Comparison of ENCODE assay signal across 9 cellular contexts in the genomic region with DNA sequence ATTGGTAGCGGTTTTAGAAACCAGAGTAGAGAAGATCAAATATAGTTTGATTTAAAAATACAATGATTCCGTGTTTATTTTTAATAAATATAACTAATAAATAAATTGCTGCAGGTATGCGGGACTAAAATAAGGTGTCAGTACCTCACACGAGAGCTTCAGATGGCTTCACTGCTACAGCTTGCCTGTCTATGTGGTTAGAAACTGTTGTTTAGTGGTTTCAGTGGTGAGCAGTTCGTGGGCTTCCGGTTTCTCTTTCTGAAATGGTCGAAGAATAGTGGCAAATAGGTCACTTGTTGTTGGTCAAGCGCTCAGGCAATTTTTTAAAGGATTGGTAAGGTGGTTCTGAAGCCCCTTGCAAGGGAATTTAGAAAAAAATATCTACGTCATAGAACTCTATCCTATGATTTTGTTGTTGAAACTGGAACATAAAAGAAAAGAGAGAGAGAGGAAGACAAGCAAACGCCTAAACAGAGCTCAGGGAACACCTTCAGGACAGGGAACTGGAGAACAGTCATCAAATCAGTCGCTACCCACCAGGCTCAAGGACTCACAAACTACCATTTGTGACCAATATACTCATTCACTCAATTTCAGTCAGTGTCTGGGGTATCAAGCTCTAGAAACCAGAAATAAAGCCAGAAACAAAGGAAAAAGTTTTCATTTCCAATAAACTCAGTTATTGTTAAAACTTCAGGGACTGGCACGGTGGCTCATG. TPM values are rescaled to one million over a fixed set of nuclear protein-coding genes. Genes with fewer than 3 reads are reported as not detected.
DNase-seq lines count a peak whose midpoint lies in the region; ATAC-seq lines count a peak whose summit lies in the region.
"Had no signal": no experiment of that assay in that cellular context is flagged by ENCODE, and none has a peak within 500 bp of the region (broad histone marks: within the 10 kb centered on the region; RNA-seq: fewer than 3 reads in every experiment).

No MANE protein-coding gene starts in this region.

- peaks cover 32% of the 10 kb centered on the region for H3K27me3 Mint-ChIP-seq in activated T-cell treated with anti-CD3 and anti-CD28 coated beads, Interleukin-2, amount 50 U/mL, for 72 hours (ENCODE audit: low read depth)

- peak overlapping the region; percentile 54 to 74 for H3K4me3 Mint-ChIP-seq in activated T-cell treated with anti-CD3 and anti-CD28 coated beads, Interleukin-2, amount 50 U/mL, for 72 hours

- peak overlapping the region; percentile 39 for H3K4me3 ChIP-seq in thymus (ENCODE audit: low read length)

- no peaks in the 10 kb centered on the region for H3K36me3 ChIP-seq in thymus (ENCODE audit: control insufficient read depth, insufficient read depth)

- H3K4me1 ChIP-seq in thymus (ENCODE audit: control insufficient read depth, insufficient read depth, low read length) = peaks cover 5% of the 10 kb centered on the region

- H3K27me3 ChIP-seq in thymus (ENCODE audit: control insufficient read depth, insufficient read depth) = no peaks in the 10 kb centered on the region

- WGBS in thymus = 21% methylated on average over 12 of the region's 12 CpGs

- no peak overlapping the region for H3K27ac ChIP-seq in thymus (ENCODE audit: low read depth)

- peaks cover 26% of the 10 kb centered on the region for H3K4me1 Mint-ChIP-seq in activated T-cell treated with anti-CD3 and anti-CD28 coated beads, Interleukin-2, amount 50 U/mL, for 72 hours (ENCODE audit: low read depth)

- H3K36me3 Mint-ChIP-seq in activated T-cell treated with anti-CD3 and anti-CD28 coated beads, Interleukin-2, amount 50 U/mL, for 72 hours (ENCODE audit: insufficient read depth in 2 of 2) = no peaks in the 10 kb centered on the region

- H3K27ac Mint-ChIP-seq in activated T-cell treated with anti-CD3 and anti-CD28 coated beads, Interleukin-2, amount 50 U/mL, for 72 hours = no peak overlapping the region

- in situ Hi-C loops in G401 (cut with HindIII; ENCODE audit: low sequenced_read_pairs) = no loop called here

- DNase-seq in activated T-cell treated with anti-CD3 and anti-CD28 coated beads, Interleukin-2, amount 50 U/mL, for 72 hours = peak in 1 of 2 donors; percentile 9
- no peak for DNase-seq in activated T-cell treated with anti-CD3 and anti-CD28 coated beads, Interleukin-2, amount 50 U/mL, for 1 hour
- peak; percentile 18 for DNase-seq in RPMI7951 (ENCODE audit: low read depth)
- no peak for DNase-seq in hippocampal formation (lab: John Stamatoyannopoulos, UW)
- no peak for DNase-seq in G401 (ENCODE audit: low spot score)
- DNase-seq in hepatic stellate cell (ENCODE audit: low spot score) = no peak
- DNase-seq: NCI-H510A treated with DMSO at 0.1 percent for 48 hours had no signal

- ATAC-seq in activated T-cell treated with anti-CD3 and anti-CD28 coated beads, Interleukin-2, amount 50 U/mL, for 72 hours (replicated peaks in 1 of 2) = peak in 1 of 2 donors; percentile 33
- ATAC-seq in HG03025 (IDR thresholded peaks at IDR 0.05; ENCODE audit: low FRiP score, unreplicated experiment) = peak; percentile 80

- H3K9me3 Mint-ChIP-seq in activated T-cell treated with anti-CD3 and anti-CD28 coated beads, Interleukin-2, amount 50 U/mL, for 72 hours = no peaks in the 10 kb centered on the region

- no peaks in the 10 kb centered on the region for H3K9me3 ChIP-seq in thymus (ENCODE audit: control insufficient read depth)

RNA-seq across cellular contexts. Expression of a gene that starts 31.3 kb away (rescaled TPM):
- total RNA-seq in activated T-cell treated with anti-CD3 and anti-CD28 coated beads, Interleukin-2, amount 50 U/mL, for 72 hours = 10 to 100 TPM; 15.8 to 20.3 TPM
- 14.3 and 20.7 TPM in 2 replicates for total RNA-seq in RPMI7951 (2014; rRNA removed; shearing (Covaris generic))
- 92.0 TPM for polyA plus RNA-seq in thymus
- total RNA-seq in G401 (2014; rRNA removed; shearing (Covaris generic)) = 37.6 and 88.9 TPM in 2 replicates
